Comparison of ENCODE assay signal across 8 cellular contexts in genomic region chr9:129141066-129142041, GRCh38. TPM values are rescaled to one million over a fixed set of nuclear protein-coding genes. Genes with fewer than 3 reads are reported as not detected.
DNase-seq lines count a peak whose midpoint lies in the region; ATAC-seq, FAIRE-seq and TF ChIP-seq lines count a peak whose summit lies in the region.

No MANE protein-coding gene starts in this region.

- H3K9me3 ChIP-seq in Peyer's patch = no peaks in the 10 kb centered on the region
- H3K9me3 ChIP-seq in left lung = no peaks in the 10 kb centered on the region
- no peaks in the 10 kb centered on the region for H3K9me3 ChIP-seq in stomach

- H3K4me1 ChIP-seq in Peyer's patch (peaks cover 10 to 82% (median 35%) of the 10 kb centered on the region in 4 donors), left lung (peaks cover 70 to 90% of the 10 kb centered on the region in 2 donors), stomach (peaks cover 78 to 93% (median 79%) of the 10 kb centered on the region in 4 donors)

- H3K36me3 ChIP-seq in Peyer's patch (peaks cover 0 to 32% (median 0%) of the 10 kb centered on the region in 3 donors), left lung (peaks cover 0 to 51% of the 10 kb centered on the region in 2 donors), stomach (peaks cover 28 to 54% (median 37%) of the 10 kb centered on the region in 4 donors)

- TF ChIP-seq POLR2A in Peyer's patch (IDR thresholded peaks at IDR 0.05) = no peak
- no peak for TF ChIP-seq POLR2A in stomach (IDR thresholded peaks at IDR 0.05)
- no peak for TF ChIP-seq POLR2A in H54 (IDR thresholded peaks at IDR 0.05; ENCODE audit: low read depth, low read length)

- intact Hi-C loops in left lung (cut with DNase I) (loop anchor here in 1 of 2 donors (10.0 kb wide), 1 partner anchor 473 kb away; no protein-coding TSS in a partner anchor), stomach (cut with DNase I; ENCODE audit: low total_unique reads) (no loop called here)

- no peak for FAIRE-seq in H54 (lab: Jason Lieb, UNC)

- no peak for TF ChIP-seq EP300 in stomach (IDR thresholded peaks at IDR 0.05)

- H3K27me3 ChIP-seq in Peyer's patch (no peaks in the 10 kb centered on the region), left lung (no peaks in the 10 kb centered on the region), stomach (no peaks in the 10 kb centered on the region)

- peak; percentile 12 for ATAC-seq in left lung
- ATAC-seq in GM19324 (IDR thresholded peaks at IDR 0.05; ENCODE audit: low FRiP score, unreplicated experiment) = no peak

- peak overlapping the region; percentile 86 to 100 (median 97) for H3K27ac ChIP-seq in Peyer's patch
- H3K27ac ChIP-seq in left lung = peak overlapping the region; percentile 99 to 100
- H3K27ac ChIP-seq in stomach = peak overlapping the region; percentile 98 to 100 (median 98)

- H3K4me3 ChIP-seq in Peyer's patch = peak overlapping the region in 3 of 4 donors; percentile 38 to 50 (median 46)
- peak overlapping the region; percentile 47 for H3K4me3 ChIP-seq in choroid plexus epithelial cell (ENCODE audit: low read depth, low read length)
- peak overlapping the region; percentile 32 to 50 for H3K4me3 ChIP-seq in left lung
- peak overlapping the region; percentile 38 to 46 (median 44) for H3K4me3 ChIP-seq in stomach

- TF ChIP-seq CTCF in GM20000 (IDR thresholded peaks at IDR 0.05; ENCODE audit: extremely low read depth, missing control alignments) (no peak), Peyer's patch (IDR thresholded peaks at IDR 0.05) (peak in 1 of 6 experiments; percentile 3), choroid plexus epithelial cell (conservative IDR thresholded peaks at IDR 0.05; ENCODE audit: low read depth, low read length) (no peak), left lung (IDR thresholded peaks at IDR 0.05) (no peak), stomach (IDR thresholded peaks at IDR 0.05) (no peak)

- WGBS in stomach, 5 donors = 3 to 14% (median 10%) methylated on average over 9 to 13 of the region's 13 CpGs

- DNase-seq in C1 segment of cervical spinal cord (lab: John Stamatoyannopoulos, UW) = peak in 9 of 14 donors; percentile 24 to 63 (median 44)
- DNase-seq in GM20000 (ENCODE audit: low spot score) = peak; percentile 64
- peak in 2 of 3 donors; percentile 68 to 88 for DNase-seq in Peyer's patch
- DNase-seq in choroid plexus epithelial cell (ENCODE audit: low read depth) = peak; percentile 94
- DNase-seq in left lung = peak in 1 of 2 donors; percentile 80
- DNase-seq in stomach = peak; percentile 70
- no peak for DNase-seq in H54 (ENCODE audit: insufficient read length, low spot score)

RNA-seq across cellular contexts. Expression of gene PTPA, which starts 30.1 kb away (rescaled TPM):
- total RNA-seq in Peyer's patch (10 to 100 TPM; 48.7 to 65.7 (median 51.9) TPM), left lung (100 to 1,000 TPM; 132 to 138 TPM), stomach (100 to 1,000 TPM in 1 of 5 donors, 10 to 100 TPM in 4; 12.3 to 118 (median 48.8) TPM)
- polyA plus RNA-seq in stomach = 100 to 1,000 TPM in 1 of 3 donors, 10 to 100 TPM in 2; 69.2 to 111 (median 77.9) TPM

RNA-seq across cellular contexts. Expression of gene CRAT, which starts 30.8 kb away (rescaled TPM):
- total RNA-seq in Peyer's patch (100 to 1,000 TPM in 3 of 4 donors, 10 to 100 TPM in 1; 50.3 to 220 (median 146) TPM), left lung (10 to 100 TPM; 16.8 to 33.2 TPM), stomach (10 to 100 TPM; 13.0 to 92.2 (median 49.6) TPM)
- polyA plus RNA-seq in stomach = 10 to 100 TPM; 25.8 to 28.5 (median 28.1) TPM

RNA-seq across cellular contexts. Expression of gene IER5L, which starts 36.7 kb away (rescaled TPM):
- total RNA-seq in Peyer's patch = 1 to 10 TPM; 2.3 to 2.9 (median 2.6) TPM
- total RNA-seq in left lung = 10 to 100 TPM; 17.9 to 21.4 TPM
- 10 to 100 TPM in 1 of 5 donors, 1 to 10 TPM in 4; 2.6 to 30.4 (median 4.5) TPM for total RNA-seq in stomach
- 10 to 100 TPM in 2 of 3 donors, 1 to 10 TPM in 1; 7.2 to 25.1 (median 17.0) TPM for polyA plus RNA-seq in stomach
